1 cellular context compared by ENCODE assay signal in the genomic region with DNA sequence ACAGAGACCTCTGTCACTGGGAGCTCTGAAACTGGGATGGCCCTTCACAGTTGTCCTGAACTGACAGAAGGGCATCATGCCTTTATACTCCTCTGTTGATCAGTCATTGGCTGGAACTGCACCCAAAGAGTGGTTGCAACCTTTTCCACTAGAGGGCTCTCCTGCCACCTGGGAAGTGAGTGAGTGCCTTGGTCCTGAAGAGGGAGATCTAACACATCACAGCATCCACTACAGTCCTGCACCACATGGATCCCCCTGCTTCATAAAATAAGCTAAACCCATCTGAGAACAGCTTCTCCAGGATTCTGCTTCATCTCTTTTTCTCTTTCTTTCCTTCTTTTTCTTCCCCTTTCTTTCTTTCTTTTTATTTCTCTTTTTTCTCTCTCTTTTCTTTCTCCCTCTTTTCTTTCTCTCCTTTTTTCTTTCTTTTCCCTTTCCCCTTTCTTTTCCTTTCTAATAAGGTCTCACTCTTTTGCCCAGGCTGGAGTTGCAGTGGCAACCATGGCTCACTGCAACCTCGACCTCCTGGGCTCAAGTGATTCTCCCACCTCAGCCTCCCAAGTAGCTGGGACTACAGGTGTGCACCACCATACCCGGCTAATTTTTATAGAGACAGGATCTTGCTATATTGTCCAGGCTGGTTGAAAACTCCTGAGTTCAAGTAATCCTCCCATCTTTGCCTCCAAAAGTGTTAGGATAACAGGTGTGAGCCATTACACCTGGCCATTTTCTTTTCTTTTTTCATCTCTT.
A peak's percentile ranks its signal among the peaks of the same experiment; 100 is the strongest.
TF ChIP-seq lines count a peak whose summit lies in the region.

No MANE protein-coding gene starts in this region.

TF ChIP-seq in K562, 482 proteins besides CTCF, POLR2A, EP300 and RAD21 (continued from another document and continues in another):
- TF ChIP-seq, protein P1, sequence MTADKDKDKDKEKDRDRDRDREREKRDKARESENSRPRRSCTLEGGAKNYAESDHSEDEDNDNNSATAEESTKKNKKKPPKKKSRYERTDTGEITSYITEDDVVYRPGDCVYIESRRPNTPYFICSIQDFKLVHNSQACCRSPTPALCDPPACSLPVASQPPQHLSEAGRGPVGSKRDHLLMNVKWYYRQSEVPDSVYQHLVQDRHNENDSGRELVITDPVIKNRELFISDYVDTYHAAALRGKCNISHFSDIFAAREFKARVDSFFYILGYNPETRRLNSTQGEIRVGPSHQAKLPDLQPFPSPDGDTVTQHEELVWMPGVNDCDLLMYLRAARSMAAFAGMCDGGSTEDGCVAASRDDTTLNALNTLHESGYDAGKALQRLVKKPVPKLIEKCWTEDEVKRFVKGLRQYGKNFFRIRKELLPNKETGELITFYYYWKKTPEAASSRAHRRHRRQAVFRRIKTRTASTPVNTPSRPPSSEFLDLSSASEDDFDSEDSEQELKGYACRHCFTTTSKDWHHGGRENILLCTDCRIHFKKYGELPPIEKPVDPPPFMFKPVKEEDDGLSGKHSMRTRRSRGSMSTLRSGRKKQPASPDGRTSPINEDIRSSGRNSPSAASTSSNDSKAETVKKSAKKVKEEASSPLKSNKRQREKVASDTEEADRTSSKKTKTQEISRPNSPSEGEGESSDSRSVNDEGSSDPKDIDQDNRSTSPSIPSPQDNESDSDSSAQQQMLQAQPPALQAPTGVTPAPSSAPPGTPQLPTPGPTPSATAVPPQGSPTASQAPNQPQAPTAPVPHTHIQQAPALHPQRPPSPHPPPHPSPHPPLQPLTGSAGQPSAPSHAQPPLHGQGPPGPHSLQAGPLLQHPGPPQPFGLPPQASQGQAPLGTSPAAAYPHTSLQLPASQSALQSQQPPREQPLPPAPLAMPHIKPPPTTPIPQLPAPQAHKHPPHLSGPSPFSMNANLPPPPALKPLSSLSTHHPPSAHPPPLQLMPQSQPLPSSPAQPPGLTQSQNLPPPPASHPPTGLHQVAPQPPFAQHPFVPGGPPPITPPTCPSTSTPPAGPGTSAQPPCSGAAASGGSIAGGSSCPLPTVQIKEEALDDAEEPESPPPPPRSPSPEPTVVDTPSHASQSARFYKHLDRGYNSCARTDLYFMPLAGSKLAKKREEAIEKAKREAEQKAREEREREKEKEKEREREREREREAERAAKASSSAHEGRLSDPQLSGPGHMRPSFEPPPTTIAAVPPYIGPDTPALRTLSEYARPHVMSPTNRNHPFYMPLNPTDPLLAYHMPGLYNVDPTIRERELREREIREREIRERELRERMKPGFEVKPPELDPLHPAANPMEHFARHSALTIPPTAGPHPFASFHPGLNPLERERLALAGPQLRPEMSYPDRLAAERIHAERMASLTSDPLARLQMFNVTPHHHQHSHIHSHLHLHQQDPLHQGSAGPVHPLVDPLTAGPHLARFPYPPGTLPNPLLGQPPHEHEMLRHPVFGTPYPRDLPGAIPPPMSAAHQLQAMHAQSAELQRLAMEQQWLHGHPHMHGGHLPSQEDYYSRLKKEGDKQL (CRISPR knock-in tag; IDR thresholded peaks at IDR 0.05; ENCODE audit: borderline replicate concordance): no peak
- TF ChIP-seq NEUROD1 (IDR thresholded peaks at IDR 0.05; ENCODE audit: borderline replicate concordance, low read depth, low read length, partially characterized antibody): no peak
- TF ChIP-seq SMARCA5 (IDR thresholded peaks at IDR 0.05): peak; percentile 31; the same call in 1 of the 2 replicates
- TF ChIP-seq CBX1 (IDR thresholded peaks at IDR 0.05; ENCODE audit: low read depth): no peak
- TF ChIP-seq ZBTB1 (CRISPR knock-in tag; IDR thresholded peaks at IDR 0.05; ENCODE audit: borderline replicate concordance, low read depth): no peak
- TF ChIP-seq C11orf30 (IDR thresholded peaks at IDR 0.05; ENCODE audit: low read depth): no peak
- TF ChIP-seq MBD2 (IDR thresholded peaks at IDR 0.05; ENCODE audit: borderline replicate concordance, low read depth): no peak
- TF ChIP-seq, protein P2, sequence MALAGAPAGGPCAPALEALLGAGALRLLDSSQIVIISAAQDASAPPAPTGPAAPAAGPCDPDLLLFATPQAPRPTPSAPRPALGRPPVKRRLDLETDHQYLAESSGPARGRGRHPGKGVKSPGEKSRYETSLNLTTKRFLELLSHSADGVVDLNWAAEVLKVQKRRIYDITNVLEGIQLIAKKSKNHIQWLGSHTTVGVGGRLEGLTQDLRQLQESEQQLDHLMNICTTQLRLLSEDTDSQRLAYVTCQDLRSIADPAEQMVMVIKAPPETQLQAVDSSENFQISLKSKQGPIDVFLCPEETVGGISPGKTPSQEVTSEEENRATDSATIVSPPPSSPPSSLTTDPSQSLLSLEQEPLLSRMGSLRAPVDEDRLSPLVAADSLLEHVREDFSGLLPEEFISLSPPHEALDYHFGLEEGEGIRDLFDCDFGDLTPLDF (CRISPR knock-in tag; IDR thresholded peaks at IDR 0.05): no peak
- no peak for TF ChIP-seq PPARD (CRISPR knock-in tag; IDR thresholded peaks at IDR 0.05)
- TF ChIP-seq HNRNPK (IDR thresholded peaks at IDR 0.05; ENCODE audit: low read depth, low read length, poor library complexity, severe bottlenecking): no peak
- TF ChIP-seq, protein P3, sequence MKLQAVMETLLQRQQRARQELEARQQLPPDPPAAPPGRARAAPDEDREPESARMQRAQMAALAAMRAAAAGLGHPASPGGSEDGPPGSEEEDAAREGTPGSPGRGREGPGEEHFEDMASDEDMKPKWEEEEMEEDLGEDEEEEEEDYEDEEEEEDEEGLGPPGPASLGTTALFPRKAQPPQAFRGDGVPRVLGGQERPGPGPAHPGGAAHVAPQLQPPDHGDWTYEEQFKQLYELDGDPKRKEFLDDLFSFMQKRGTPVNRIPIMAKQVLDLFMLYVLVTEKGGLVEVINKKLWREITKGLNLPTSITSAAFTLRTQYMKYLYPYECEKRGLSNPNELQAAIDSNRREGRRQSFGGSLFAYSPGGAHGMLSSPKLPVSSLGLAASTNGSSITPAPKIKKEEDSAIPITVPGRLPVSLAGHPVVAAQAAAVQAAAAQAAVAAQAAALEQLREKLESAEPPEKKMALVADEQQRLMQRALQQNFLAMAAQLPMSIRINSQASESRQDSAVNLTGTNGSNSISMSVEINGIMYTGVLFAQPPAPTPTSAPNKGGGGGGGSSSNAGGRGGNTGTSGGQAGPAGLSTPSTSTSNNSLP (IDR thresholded peaks at IDR 0.05; ENCODE audit: borderline replicate concordance, low read depth, low read length): no peak
- TF ChIP-seq TOE1 (IDR thresholded peaks at IDR 0.05; ENCODE audit: borderline replicate concordance): peak; percentile 68
- no peak for TF ChIP-seq TOE1 (CRISPR knock-in tag; IDR thresholded peaks at IDR 0.05; ENCODE audit: borderline replicate concordance, low read depth)
- TF ChIP-seq TCFL5 (CRISPR knock-in tag; conservative IDR thresholded peaks at IDR 0.05): no peak
- TF ChIP-seq, protein P4, sequence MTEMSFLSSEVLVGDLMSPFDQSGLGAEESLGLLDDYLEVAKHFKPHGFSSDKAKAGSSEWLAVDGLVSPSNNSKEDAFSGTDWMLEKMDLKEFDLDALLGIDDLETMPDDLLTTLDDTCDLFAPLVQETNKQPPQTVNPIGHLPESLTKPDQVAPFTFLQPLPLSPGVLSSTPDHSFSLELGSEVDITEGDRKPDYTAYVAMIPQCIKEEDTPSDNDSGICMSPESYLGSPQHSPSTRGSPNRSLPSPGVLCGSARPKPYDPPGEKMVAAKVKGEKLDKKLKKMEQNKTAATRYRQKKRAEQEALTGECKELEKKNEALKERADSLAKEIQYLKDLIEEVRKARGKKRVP (CRISPR knock-in tag; IDR thresholded peaks at IDR 0.05): no peak
- TF ChIP-seq, protein P5, sequence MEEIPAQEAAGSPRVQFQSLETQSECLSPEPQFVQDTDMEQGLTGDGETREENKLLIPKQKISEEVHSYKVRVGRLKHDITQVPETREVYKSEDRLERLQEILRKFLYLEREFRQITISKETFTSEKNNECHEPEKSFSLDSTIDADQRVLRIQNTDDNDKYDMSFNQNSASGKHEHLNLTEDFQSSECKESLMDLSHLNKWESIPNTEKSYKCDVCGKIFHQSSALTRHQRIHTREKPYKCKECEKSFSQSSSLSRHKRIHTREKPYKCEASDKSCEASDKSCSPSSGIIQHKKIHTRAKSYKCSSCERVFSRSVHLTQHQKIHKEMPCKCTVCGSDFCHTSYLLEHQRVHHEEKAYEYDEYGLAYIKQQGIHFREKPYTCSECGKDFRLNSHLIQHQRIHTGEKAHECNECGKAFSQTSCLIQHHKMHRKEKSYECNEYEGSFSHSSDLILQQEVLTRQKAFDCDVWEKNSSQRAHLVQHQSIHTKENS (CRISPR knock-in tag; IDR thresholded peaks at IDR 0.05): no peak
- TF ChIP-seq FUS (optimal IDR thresholded peaks at IDR 0.05; ENCODE audit: low read depth, low read length): no peak
- TF ChIP-seq GTF2E2 (tag; IDR thresholded peaks at IDR 0.05): no peak
- no peak for TF ChIP-seq MCM2 (IDR thresholded peaks at IDR 0.05; ENCODE audit: low read depth)
- peak; percentile 93 for TF ChIP-seq CTBP1 (IDR thresholded peaks at IDR 0.05; ENCODE audit: borderline replicate concordance)
- no peak for TF ChIP-seq MEIS2 (IDR thresholded peaks at IDR 0.05; ENCODE audit: partially characterized antibody)
- no peak for TF ChIP-seq SREBF2 (CRISPR knock-in tag; IDR thresholded peaks at IDR 0.05)
- no peak for TF ChIP-seq LEF1 (IDR thresholded peaks at IDR 0.05)
- TF ChIP-seq, protein P6, sequence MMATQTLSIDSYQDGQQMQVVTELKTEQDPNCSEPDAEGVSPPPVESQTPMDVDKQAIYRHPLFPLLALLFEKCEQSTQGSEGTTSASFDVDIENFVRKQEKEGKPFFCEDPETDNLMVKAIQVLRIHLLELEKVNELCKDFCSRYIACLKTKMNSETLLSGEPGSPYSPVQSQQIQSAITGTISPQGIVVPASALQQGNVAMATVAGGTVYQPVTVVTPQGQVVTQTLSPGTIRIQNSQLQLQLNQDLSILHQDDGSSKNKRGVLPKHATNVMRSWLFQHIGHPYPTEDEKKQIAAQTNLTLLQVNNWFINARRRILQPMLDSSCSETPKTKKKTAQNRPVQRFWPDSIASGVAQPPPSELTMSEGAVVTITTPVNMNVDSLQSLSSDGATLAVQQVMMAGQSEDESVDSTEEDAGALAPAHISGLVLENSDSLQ (IDR thresholded peaks at IDR 0.05): no peak; the same call in 1 of the 2 replicates
- no peak for TF ChIP-seq ETV6 (IDR thresholded peaks at IDR 0.05; ENCODE audit: borderline replicate concordance in 1 of 2, low read depth in 2 of 2, low read length in 1 of 2)
- no peak for TF ChIP-seq ETV6 (CRISPR knock-in tag; IDR thresholded peaks at IDR 0.05; ENCODE audit: borderline replicate concordance)
- TF ChIP-seq CHD1 (IDR thresholded peaks at IDR 0.05; ENCODE audit: low read length): no peak
- TF ChIP-seq ATF1 (CRISPR knock-in tag; IDR thresholded peaks at IDR 0.05): no peak
- 0 out of 2 replicates have a peak, but pooled peaks have one; percentile 16 for TF ChIP-seq ATF1 (tag; IDR thresholded peaks at IDR 0.05)
- TF ChIP-seq, protein P7, sequence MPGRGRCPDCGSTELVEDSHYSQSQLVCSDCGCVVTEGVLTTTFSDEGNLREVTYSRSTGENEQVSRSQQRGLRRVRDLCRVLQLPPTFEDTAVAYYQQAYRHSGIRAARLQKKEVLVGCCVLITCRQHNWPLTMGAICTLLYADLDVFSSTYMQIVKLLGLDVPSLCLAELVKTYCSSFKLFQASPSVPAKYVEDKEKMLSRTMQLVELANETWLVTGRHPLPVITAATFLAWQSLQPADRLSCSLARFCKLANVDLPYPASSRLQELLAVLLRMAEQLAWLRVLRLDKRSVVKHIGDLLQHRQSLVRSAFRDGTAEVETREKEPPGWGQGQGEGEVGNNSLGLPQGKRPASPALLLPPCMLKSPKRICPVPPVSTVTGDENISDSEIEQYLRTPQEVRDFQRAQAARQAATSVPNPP (IDR thresholded peaks at IDR 0.05; ENCODE audit: borderline replicate concordance, insufficient read depth, insufficient read length): no peak
- TF ChIP-seq PTBP1 (IDR thresholded peaks at IDR 0.05; ENCODE audit: low read depth, low read length): no peak
- TF ChIP-seq, protein P8, sequence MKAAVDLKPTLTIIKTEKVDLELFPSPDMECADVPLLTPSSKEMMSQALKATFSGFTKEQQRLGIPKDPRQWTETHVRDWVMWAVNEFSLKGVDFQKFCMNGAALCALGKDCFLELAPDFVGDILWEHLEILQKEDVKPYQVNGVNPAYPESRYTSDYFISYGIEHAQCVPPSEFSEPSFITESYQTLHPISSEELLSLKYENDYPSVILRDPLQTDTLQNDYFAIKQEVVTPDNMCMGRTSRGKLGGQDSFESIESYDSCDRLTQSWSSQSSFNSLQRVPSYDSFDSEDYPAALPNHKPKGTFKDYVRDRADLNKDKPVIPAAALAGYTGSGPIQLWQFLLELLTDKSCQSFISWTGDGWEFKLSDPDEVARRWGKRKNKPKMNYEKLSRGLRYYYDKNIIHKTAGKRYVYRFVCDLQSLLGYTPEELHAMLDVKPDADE (conservative IDR thresholded peaks at IDR 0.05; ENCODE audit: control insufficient read depth, low read depth, low read length): 0 out of 2 replicates have a peak, but pooled peaks have one; percentile 33
- TF ChIP-seq, protein P9, sequence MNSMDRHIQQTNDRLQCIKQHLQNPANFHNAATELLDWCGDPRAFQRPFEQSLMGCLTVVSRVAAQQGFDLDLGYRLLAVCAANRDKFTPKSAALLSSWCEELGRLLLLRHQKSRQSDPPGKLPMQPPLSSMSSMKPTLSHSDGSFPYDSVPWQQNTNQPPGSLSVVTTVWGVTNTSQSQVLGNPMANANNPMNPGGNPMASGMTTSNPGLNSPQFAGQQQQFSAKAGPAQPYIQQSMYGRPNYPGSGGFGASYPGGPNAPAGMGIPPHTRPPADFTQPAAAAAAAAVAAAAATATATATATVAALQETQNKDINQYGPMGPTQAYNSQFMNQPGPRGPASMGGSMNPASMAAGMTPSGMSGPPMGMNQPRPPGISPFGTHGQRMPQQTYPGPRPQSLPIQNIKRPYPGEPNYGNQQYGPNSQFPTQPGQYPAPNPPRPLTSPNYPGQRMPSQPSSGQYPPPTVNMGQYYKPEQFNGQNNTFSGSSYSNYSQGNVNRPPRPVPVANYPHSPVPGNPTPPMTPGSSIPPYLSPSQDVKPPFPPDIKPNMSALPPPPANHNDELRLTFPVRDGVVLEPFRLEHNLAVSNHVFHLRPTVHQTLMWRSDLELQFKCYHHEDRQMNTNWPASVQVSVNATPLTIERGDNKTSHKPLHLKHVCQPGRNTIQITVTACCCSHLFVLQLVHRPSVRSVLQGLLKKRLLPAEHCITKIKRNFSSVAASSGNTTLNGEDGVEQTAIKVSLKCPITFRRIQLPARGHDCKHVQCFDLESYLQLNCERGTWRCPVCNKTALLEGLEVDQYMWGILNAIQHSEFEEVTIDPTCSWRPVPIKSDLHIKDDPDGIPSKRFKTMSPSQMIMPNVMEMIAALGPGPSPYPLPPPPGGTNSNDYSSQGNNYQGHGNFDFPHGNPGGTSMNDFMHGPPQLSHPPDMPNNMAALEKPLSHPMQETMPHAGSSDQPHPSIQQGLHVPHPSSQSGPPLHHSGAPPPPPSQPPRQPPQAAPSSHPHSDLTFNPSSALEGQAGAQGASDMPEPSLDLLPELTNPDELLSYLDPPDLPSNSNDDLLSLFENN (IDR thresholded peaks at IDR 0.05; ENCODE audit: low read depth in 2 of 2, low read length in 2 of 2): no peak
- TF ChIP-seq ZNF586 (CRISPR knock-in tag; conservative IDR thresholded peaks at IDR 0.05): no peak
- TF ChIP-seq FOS (IDR thresholded peaks at IDR 0.05; ENCODE audit: extremely low read depth, insufficient read length): no peak
- TF ChIP-seq, protein P10, sequence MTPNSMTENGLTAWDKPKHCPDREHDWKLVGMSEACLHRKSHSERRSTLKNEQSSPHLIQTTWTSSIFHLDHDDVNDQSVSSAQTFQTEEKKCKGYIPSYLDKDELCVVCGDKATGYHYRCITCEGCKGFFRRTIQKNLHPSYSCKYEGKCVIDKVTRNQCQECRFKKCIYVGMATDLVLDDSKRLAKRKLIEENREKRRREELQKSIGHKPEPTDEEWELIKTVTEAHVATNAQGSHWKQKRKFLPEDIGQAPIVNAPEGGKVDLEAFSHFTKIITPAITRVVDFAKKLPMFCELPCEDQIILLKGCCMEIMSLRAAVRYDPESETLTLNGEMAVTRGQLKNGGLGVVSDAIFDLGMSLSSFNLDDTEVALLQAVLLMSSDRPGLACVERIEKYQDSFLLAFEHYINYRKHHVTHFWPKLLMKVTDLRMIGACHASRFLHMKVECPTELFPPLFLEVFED (CRISPR knock-in tag; conservative IDR thresholded peaks at IDR 0.05): no peak
- 0 out of 2 replicates have a peak, but pooled peaks have one; percentile 53 for TF ChIP-seq ARID2 (IDR thresholded peaks at IDR 0.05)
- TF ChIP-seq POLR2G (IDR thresholded peaks at IDR 0.05; ENCODE audit: low read depth, low read length): no peak
